ENCODE assay signal across 1 cellular context in genomic region chr14:99560403-99560802, GRCh38.
TF ChIP-seq lines count a peak whose summit lies in the region.

No MANE protein-coding gene starts in this region.

TF ChIP-seq in H1, 55 proteins besides CTCF, POLR2A, EP300 and RAD21 (continued from another document):
- TF ChIP-seq CTBP2 (IDR thresholded peaks at IDR 0.05; ENCODE audit: borderline replicate concordance, insufficient read depth, insufficient read length, low read length), result no peak
- TF ChIP-seq SP2 (IDR thresholded peaks at IDR 0.05; ENCODE audit: low read length), result no peak
- TF ChIP-seq JUN (IDR thresholded peaks at IDR 0.05; ENCODE audit: low read depth, low read length), result no peak
- no peak for TF ChIP-seq CHD2 (IDR thresholded peaks at IDR 0.05; ENCODE audit: low read length)
- TF ChIP-seq ATF2 (IDR thresholded peaks at IDR 0.05; ENCODE audit: low read length), result no peak
- TF ChIP-seq CHD1 (IDR thresholded peaks at IDR 0.05; ENCODE audit: low read depth, low read length), result no peak
- no peak for TF ChIP-seq POLR2AphosphoS5 (IDR thresholded peaks at IDR 0.05; ENCODE audit: low read depth, low read length)
- TF ChIP-seq ZNF274 (IDR thresholded peaks at IDR 0.05; ENCODE audit: borderline replicate concordance, extremely low read depth, low read length), result no peak
- TF ChIP-seq BACH1 (IDR thresholded peaks at IDR 0.05; ENCODE audit: low read length), result no peak
- no peak for TF ChIP-seq SIRT6 (IDR thresholded peaks at IDR 0.05; ENCODE audit: low read length)
